In genomic region chr6:46790359-46790874, GRCh38 we compare ENCODE assay signal across 1 cellular context.
TF ChIP-seq lines count a peak whose summit lies in the region.

No MANE protein-coding gene starts in this region.

TF ChIP-seq in HepG2, 621 proteins besides CTCF, POLR2A, EP300 and RAD21:
- TF ChIP-seq GABPA (IDR thresholded peaks at IDR 0.05; ENCODE audit: low read depth, low read length) (no peak), GABPA (CRISPR knock-in tag; IDR thresholded peaks at IDR 0.05; ENCODE audit: low read depth) (peak; percentile 2; the same call in 1 of the 2 replicates), ZNF292 (CRISPR knock-in tag; IDR thresholded peaks at IDR 0.05; ENCODE audit: borderline replicate concordance, low read depth) (no peak), SP5 (CRISPR knock-in tag; IDR thresholded peaks at IDR 0.05; ENCODE audit: borderline replicate concordance, low read depth) (no peak), ZNF274 (CRISPR knock-in tag; IDR thresholded peaks at IDR 0.05) (no peak), ZNF335 (CRISPR knock-in tag; IDR thresholded peaks at IDR 0.05) (no peak), TBX2 (CRISPR knock-in tag; IDR thresholded peaks at IDR 0.05; ENCODE audit: borderline replicate concordance) (peak; percentile 14; the same call in 1 of the 2 replicates), RXRB (CRISPR knock-in tag; IDR thresholded peaks at IDR 0.05; ENCODE audit: borderline replicate concordance) (no peak), TGIF2 (CRISPR knock-in tag; IDR thresholded peaks at IDR 0.05) (no peak), CREM (IDR thresholded peaks at IDR 0.05) (peak; percentile 11; the same call in 1 of the 2 replicates), CREM (CRISPR knock-in tag; IDR thresholded peaks at IDR 0.05) (no peak), MIXL1 (CRISPR knock-in tag; IDR thresholded peaks at IDR 0.05) (0 out of 2 replicates have a peak, but pooled peaks have one; percentile 5), ONECUT2 (CRISPR knock-in tag; IDR thresholded peaks at IDR 0.05) (no peak), TCF12 (IDR thresholded peaks at IDR 0.05) (no peak), TCF12 (CRISPR knock-in tag; IDR thresholded peaks at IDR 0.05) (no peak), POLR2AphosphoS2 (IDR thresholded peaks at IDR 0.05; ENCODE audit: low read depth, low read length) (no peak), ZNF225 (CRISPR knock-in tag; IDR thresholded peaks at IDR 0.05) (no peak), DDIT3 (CRISPR knock-in tag; IDR thresholded peaks at IDR 0.05) (no peak)
